In the genomic region with DNA sequence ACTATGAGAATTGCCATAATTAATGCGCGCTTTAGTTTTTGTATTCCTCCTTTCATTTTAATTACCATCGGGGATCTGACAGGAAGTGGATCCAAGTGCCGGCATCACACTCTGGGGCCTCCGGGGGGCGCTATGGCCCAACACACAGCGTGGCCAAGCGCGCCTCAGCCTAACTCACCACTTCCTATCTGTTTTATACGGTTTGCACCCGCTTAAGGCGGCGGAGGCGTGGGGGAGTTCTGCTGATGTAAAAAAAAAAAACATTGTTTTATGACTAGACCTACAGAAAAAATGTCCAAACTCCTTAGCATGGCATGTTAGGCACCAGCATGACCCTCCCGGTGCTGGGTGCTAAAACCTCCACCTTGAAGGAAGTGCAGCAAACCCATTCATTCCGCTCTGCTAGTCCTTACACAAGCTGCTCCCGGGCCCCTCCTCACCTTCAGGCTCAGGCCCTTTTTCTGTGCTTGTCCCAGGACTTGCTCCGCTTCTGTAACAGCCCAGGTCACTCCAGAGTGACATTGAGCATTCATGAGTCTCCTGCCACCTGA, we compare ENCODE assay signal across 8 cellular contexts. TPM values are rescaled to one million over a fixed set of nuclear protein-coding genes. Genes with fewer than 3 reads are reported as not detected.
DNase-seq lines count a peak whose midpoint lies in the region; ATAC-seq, FAIRE-seq and TF ChIP-seq lines count a peak whose summit lies in the region.

No MANE protein-coding gene starts in this region.

- no peak for TF ChIP-seq POLR2A in GM12892 (IDR thresholded peaks at IDR 0.05; ENCODE audit: low read depth, low read length)

- no peak overlapping the region for H3K27ac ChIP-seq in PC-9

- TF ChIP-seq CTCF in PC-9 (conservative IDR thresholded peaks at IDR 0.05) = peak; percentile 56
- TF ChIP-seq CTCF in retinal pigment epithelial cell (conservative IDR thresholded peaks at IDR 0.05; ENCODE audit: low read depth, low read length) = peak; percentile 74

- CTCF ChIA-PET in PC-9 (lab: Charles Lee) = no interaction called here

- ATAC-seq in Right ventricle myocardium superior (ENCODE audit: poor library complexity) (no peak), Right ventricle myocardium inferior (no peak)

- H3K9me2 ChIP-seq in PC-9 (ENCODE audit: insufficient read depth) = no peaks in the 10 kb centered on the region

- no peaks in the 10 kb centered on the region for H3K9me3 ChIP-seq in PC-9 (ENCODE audit: insufficient read depth, low read depth)

- peak overlapping the region; percentile 5; the same call in 1 of the 2 replicates for H3K4me2 ChIP-seq in PC-9

- no peak for FAIRE-seq in GM12892 (lab: Jason Lieb, UNC)

- peaks cover 57% of the 10 kb centered on the region for H3K27me3 ChIP-seq in PC-9 (ENCODE audit: insufficient read depth, low read depth)

- H4K20me1 ChIP-seq in PC-9 (ENCODE audit: insufficient read depth) = no peaks in the 10 kb centered on the region

- no TSS peak for BruUV-seq in PC-9 (replicated peaks; lab: Mats Ljungman, UMichigan)

- H3K79me2 ChIP-seq in PC-9 (ENCODE audit: low read depth) = no peaks in the 10 kb centered on the region

- H3K4me1 ChIP-seq in PC-9 (replicated peaks; ENCODE audit: insufficient read depth) = no peaks in the 10 kb centered on the region

- no peak overlapping the region for H2AFZ ChIP-seq in PC-9

- H3K36me3 ChIP-seq in PC-9 (ENCODE audit: low read depth) = no peaks in the 10 kb centered on the region

- DNase-seq in Right ventricle myocardium superior = peak; percentile 66
- no peak for DNase-seq in Right ventricle myocardium inferior (ENCODE audit: missing footprints)
- peak in 1 of 2 experiments; percentile 43 for DNase-seq in PC-9
- peak; percentile 57 to 64 for DNase-seq in activated T-helper 1 cell treated with anti-CD3 and anti-CD28 coated beads, Interleukin-2, amount 50 U/mL, for 16 hours (ENCODE audit: low read depth in 1 of 2, low spot score in 1 of 2)
- peak; percentile 51 for DNase-seq in globus pallidus (ENCODE audit: low spot score)
- no peak for DNase-seq in retinal pigment epithelial cell (ENCODE audit: low read depth)
- no peak for DNase-seq in NCI-H2081 (lab: John Stamatoyannopoulos, UW)
- DNase-seq in GM12892 (ENCODE audit: insufficient read length) = no peak

- intact Hi-C loops in Right ventricle myocardium superior (cut with DNase I) = no loop called here
- intact Hi-C loops in Right ventricle myocardium inferior (cut with DNase I) = no loop called here
- intact Hi-C loops in PC-9 (cut with micrococcal nuclease; ENCODE audit: unreplicated experiment) = loop anchor here (1.0 to 2.0 kb wide), 3 partner anchors 55 to 313 kb away; no protein-coding TSS in a partner anchor

- H3F3A ChIP-seq in PC-9 (ENCODE audit: insufficient read depth, low read depth) = no peaks in the 10 kb centered on the region

- no peak overlapping the region for H3K4me3 ChIP-seq in PC-9
- H3K4me3 ChIP-seq in retinal pigment epithelial cell (ENCODE audit: low read length) = no peak overlapping the region

- POLR2A ChIA-PET in PC-9 (lab: Charles Lee; ENCODE audit: unreplicated experiment) = interaction anchor here (0.5 kb wide), 1 partner anchor 1382 kb away, joined by 3 read pairs; no protein-coding TSS in a partner anchor

RNA-seq across cellular contexts. Expression of a gene that starts 4.5 kb away (rescaled TPM):
- total RNA-seq in Right ventricle myocardium superior (2.9 TPM), Right ventricle myocardium inferior (4.7 TPM), PC-9 (2021) (4.9 and 5.1 TPM in 2 replicates)
- not detected for polyA plus RNA-seq in GM12892 (2012; ENCODE audit: missing spikeins)

RNA-seq across cellular contexts. Expression of a gene that starts 24.1 kb away (rescaled TPM):
- total RNA-seq in Right ventricle myocardium superior (277 TPM), Right ventricle myocardium inferior (255 TPM), PC-9 (2021) (130 and 144 TPM in 2 replicates)
- polyA plus RNA-seq in GM12892 (2012; ENCODE audit: missing spikeins) = 95.7 TPM

RNA-seq across cellular contexts. Expression of a gene that starts 35.7 kb away (rescaled TPM):
- total RNA-seq in Right ventricle myocardium superior (45.6 TPM), Right ventricle myocardium inferior (46.7 TPM), PC-9 (2021) (194 and 210 TPM in 2 replicates)
- 386 TPM for polyA plus RNA-seq in GM12892 (2012; ENCODE audit: missing spikeins)

Comparison
In these comparisons a context has a peak if more than half of its experiments do, and no peak if none do; other contexts are left out.
1. DNase-seq: peak in Right ventricle myocardium superior (single experiment), activated T-helper 1 cell treated with anti-CD3 and anti-CD28 coated beads, Interleukin-2, amount 50 U/mL, for 16 hours (2 of 2) and globus pallidus (single experiment); none in Right ventricle myocardium inferior (single experiment), retinal pigment epithelial cell (single experiment), NCI-H2081 (0 of 2) and GM12892 (single experiment).